Comparison of ENCODE assay signal across 13 cellular contexts in genomic region chr22:21933899-21934298, GRCh38.
"Had no signal": no experiment of that assay in that cellular context is flagged by ENCODE, and none has a peak within 500 bp of the region (broad histone marks: within the 10 kb centered on the region; RNA-seq: fewer than 3 reads in every experiment).

No MANE protein-coding gene starts in this region.

- H3K27ac ChIP-seq: colonic mucosa, foreskin keratinocyte, psoas muscle, right lobe of liver had no signal

- H3K9me3 Mint-ChIP-seq: activated naive CD4-positive, alpha-beta T cell treated with anti-CD3 and anti-CD28 coated beads for 36 hours; effector memory CD8-positive, alpha-beta T cell; naive thymus-derived CD4-positive, alpha-beta T cell; stimulated activated naive CD8-positive, alpha-beta T cell treated with anti-CD3 and anti-CD28 coated beads, Interleukin-15, amount 100 ng/mL, for 72 hours had no signal

- DNase-seq: activated CD4-positive, CD25-positive, alpha-beta regulatory T cell; activated naive CD4-positive, alpha-beta T cell treated with anti-CD3 and anti-CD28 coated beads for 36 hours; central memory CD4-positive, alpha-beta T cell; colonic mucosa; effector memory CD8-positive, alpha-beta T cell; foreskin keratinocyte; left colon; naive thymus-derived CD4-positive, alpha-beta T cell; psoas muscle; right lobe of liver; stimulated activated CD4-positive, alpha-beta T cell treated with anti-CD3 and anti-CD28 coated beads, Interleukin-1b, Interleukin-23, amount 100 ng/mL, for 48 hours; stimulated activated naive CD8-positive, alpha-beta T cell treated with anti-CD3 and anti-CD28 coated beads, Interleukin-15, amount 100 ng/mL, for 72 hours had no signal

- ATAC-seq: effector memory CD8-positive, alpha-beta T cell; foreskin keratinocyte; left colon; naive thymus-derived CD4-positive, alpha-beta T cell; psoas muscle; right lobe of liver; stimulated activated naive CD8-positive, alpha-beta T cell treated with anti-CD3 and anti-CD28 coated beads, Interleukin-15, amount 100 ng/mL, for 72 hours had no signal

- H3K36me3 ChIP-seq: colonic mucosa had no signal

- H3K27me3 Mint-ChIP-seq: effector memory CD8-positive, alpha-beta T cell; naive thymus-derived CD4-positive, alpha-beta T cell; stimulated activated naive CD8-positive, alpha-beta T cell treated with anti-CD3 and anti-CD28 coated beads, Interleukin-15, amount 100 ng/mL, for 72 hours had no signal

- H3K4me3 Mint-ChIP-seq: activated naive CD4-positive, alpha-beta T cell treated with anti-CD3 and anti-CD28 coated beads for 36 hours; effector memory CD8-positive, alpha-beta T cell; naive thymus-derived CD4-positive, alpha-beta T cell; stimulated activated naive CD8-positive, alpha-beta T cell treated with anti-CD3 and anti-CD28 coated beads, Interleukin-15, amount 100 ng/mL, for 72 hours had no signal

- H3K27ac Mint-ChIP-seq: activated naive CD4-positive, alpha-beta T cell treated with anti-CD3 and anti-CD28 coated beads for 36 hours; effector memory CD8-positive, alpha-beta T cell; stimulated activated naive CD8-positive, alpha-beta T cell treated with anti-CD3 and anti-CD28 coated beads, Interleukin-15, amount 100 ng/mL, for 72 hours had no signal

- H3K4me3 ChIP-seq: colonic mucosa, lung, psoas muscle, right lobe of liver had no signal

- H3K9me3 ChIP-seq: colonic mucosa, psoas muscle, right lobe of liver had no signal

- H3K27me3 ChIP-seq: colonic mucosa, foreskin keratinocyte, right lobe of liver had no signal
